Comparison of ENCODE assay signal across 20 cellular contexts in the genomic region with DNA sequence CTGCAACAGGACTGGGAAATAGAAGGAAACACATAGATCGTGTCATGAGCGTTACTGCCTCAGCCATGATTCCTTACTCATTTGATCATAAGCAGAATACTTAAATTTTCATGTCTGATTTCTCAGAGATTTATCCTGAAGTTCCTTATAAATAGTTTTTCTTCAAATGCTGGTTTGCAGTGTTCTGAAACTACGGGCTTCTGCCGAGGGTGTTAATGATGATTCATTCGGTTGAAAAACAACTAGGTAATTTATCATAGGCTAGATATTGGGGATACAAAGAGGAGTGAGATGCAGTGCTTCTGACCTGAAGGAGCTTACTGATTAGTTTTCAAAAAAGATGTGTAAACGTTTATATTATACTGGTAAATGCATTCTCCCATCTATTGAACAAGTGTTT.
"Had no signal": no experiment of that assay in that cellular context is flagged by ENCODE, and none has a peak within 500 bp of the region (broad histone marks: within the 10 kb centered on the region; RNA-seq: fewer than 3 reads in every experiment).

No MANE protein-coding gene starts in this region.

- H2AFZ ChIP-seq: hepatocyte, neural progenitor cell had no signal

- H3K9ac ChIP-seq: neural progenitor cell had no signal

- H3K4me1 ChIP-seq: left ventricle myocardium inferior, neural progenitor cell, testis, uterus had no signal

- H3K36me3 ChIP-seq: left ventricle myocardium inferior, neural progenitor cell, uterus had no signal

- H3K4me3 ChIP-seq: hepatocyte, left ventricle myocardium inferior, neural progenitor cell, testis, uterus had no signal

- DNase-seq: activated CD4-positive, alpha-beta memory T cell treated with anti-CD3 and anti-CD28 coated beads for 36 hours; activated CD4-positive, alpha-beta T cell treated with anti-CD3 and anti-CD28 coated beads for 48 hours; activated effector memory CD4-positive, alpha-beta T cell treated with Interleukin-2 at 50 U/mL for 16 hours; activated naive CD4-positive, alpha-beta T cell treated with anti-CD3 and anti-CD28 coated beads, Interleukin-2, amount 10 ng/mL, durations not matched to agents 7 days and 5 days; activated T-cell treated with anti-CD3 and anti-CD28 coated beads, Interleukin-2, amount 50 U/mL, for 72 hours; amygdala; caudate nucleus; effector CD8-positive, alpha-beta T cell; glutamatergic neuron; left ventricle myocardium inferior; naive thymus-derived CD4-positive, alpha-beta T cell; small intestine; stimulated activated CD4-positive, alpha-beta T cell treated with anti-CD3 and anti-CD28 coated beads, Interleukin-15, amount 100 ng/mL, for 24 hours; stimulated activated CD8-positive, alpha-beta memory T cell treated with anti-CD3 and anti-CD28 coated beads, Interleukin-4, amount 100 ng/mL, for 48 hours; stimulated activated naive B cell treated with anti-CD40 and anti-IgM and Interleukin-4, amounts not matched to agents 10 μg/mL and 1 μg/mL and 100 μg/mL, for 72 hours; testis; uterus had no signal

- H3K9me3 ChIP-seq: left ventricle myocardium inferior, testis, uterus had no signal

- H3K27me3 ChIP-seq: hepatocyte, neural progenitor cell, testis, uterus had no signal

- ATAC-seq: activated T-cell treated with anti-CD3 and anti-CD28 coated beads, Interleukin-2, amount 50 U/mL, for 72 hours; naive thymus-derived CD4-positive, alpha-beta T cell; sciatic nerve; stimulated activated naive B cell treated with anti-CD40 and anti-IgM and Interleukin-4, amounts not matched to agents 10 μg/mL and 1 μg/mL and 100 μg/mL, for 72 hours had no signal

- H3K4me2 ChIP-seq: hepatocyte, neural progenitor cell had no signal

- H3K79me2 ChIP-seq: hepatocyte had no signal
